Comparison of ENCODE assay signal across 31 cellular contexts in genomic region chr14:56702515-56702914, GRCh38.
"Had no signal": no experiment of that assay in that cellular context is flagged by ENCODE, and none has a peak within 500 bp of the region (broad histone marks: within the 10 kb centered on the region; RNA-seq: fewer than 3 reads in every experiment).

No MANE protein-coding gene starts in this region.

- DNase-seq: activated CD4-positive, alpha-beta memory T cell treated with anti-CD3 and anti-CD28 coated beads, Interleukin-2, amount 10 ng/mL, durations not matched to agents 7 days and 5 days; activated CD4-positive, alpha-beta T cell treated with anti-CD3 and anti-CD28 coated beads for 1 hour; activated CD4-positive, alpha-beta T cell treated with anti-CD3 and anti-CD28 coated beads for 4 hours; activated CD4-positive, alpha-beta T cell treated with anti-CD3 and anti-CD28 coated beads, Interleukin-2, amount 10 ng/mL, durations not matched to agents 7 days and 5 days; activated CD4-positive, alpha-beta T cell treated with anti-CD3 and anti-CD28 coated beads, Interleukin-2, amount 50 U/mL, for 4 hours; activated CD8-positive, alpha-beta memory T cell treated with anti-CD3 and anti-CD28 coated beads, Interleukin-2, amount 50 U/mL, for 48 hours; activated gamma-delta T cell; activated naive CD4-positive, alpha-beta T cell; activated naive CD4-positive, alpha-beta T cell treated with anti-CD3 and anti-CD28 coated beads, Interleukin-2, amount 10 ng/mL, durations not matched to agents 7 days and 5 days; activated naive CD8-positive, alpha-beta T cell treated with anti-CD3 and anti-CD28 coated beads, Interleukin-2, amount 10 ng/mL, durations not matched to agents 7 days and 5 days; activated T-cell treated with anti-CD3 and anti-CD28 coated beads for 4 hours; activated T-cell treated with anti-CD3 and anti-CD28 coated beads, Interleukin-2, amount 50 U/mL, for 24 hours; activated T-cell treated with anti-CD3 and anti-CD28 coated beads, Interleukin-2, amount 50 U/mL, for 72 hours; central memory CD4-positive, alpha-beta T cell; cerebellar nuclear complex; colonic mucosa; effector CD8-positive, alpha-beta T cell; erythroblast; foreskin keratinocyte; gastrocnemius medialis; glutamatergic neuron; heart left ventricle; T-helper 17 cell; T1000 had no signal

- H3K36me3 ChIP-seq: ascending aorta, breast epithelium, cardiac muscle cell, colonic mucosa, esophagus muscularis mucosa, gastrocnemius medialis, heart left ventricle had no signal

- H3K27me3 Mint-ChIP-seq: activated CD4-positive, alpha-beta memory T cell treated with anti-CD3 and anti-CD28 coated beads, Interleukin-2, amount 10 ng/mL, durations not matched to agents 7 days and 5 days had no signal

- H3K4me1 Mint-ChIP-seq: activated CD4-positive, alpha-beta memory T cell treated with anti-CD3 and anti-CD28 coated beads, Interleukin-2, amount 10 ng/mL, durations not matched to agents 7 days and 5 days; activated CD4-positive, alpha-beta T cell treated with anti-CD3 and anti-CD28 coated beads, Interleukin-2, amount 10 ng/mL, durations not matched to agents 7 days and 5 days; activated naive CD4-positive, alpha-beta T cell treated with anti-CD3 and anti-CD28 coated beads, Interleukin-2, amount 10 ng/mL, durations not matched to agents 7 days and 5 days; activated naive CD8-positive, alpha-beta T cell treated with anti-CD3 and anti-CD28 coated beads, Interleukin-2, amount 10 ng/mL, durations not matched to agents 7 days and 5 days; T-helper 17 cell had no signal

- H3K36me3 Mint-ChIP-seq: activated naive CD4-positive, alpha-beta T cell treated with anti-CD3 and anti-CD28 coated beads, Interleukin-2, amount 10 ng/mL, durations not matched to agents 7 days and 5 days; activated naive CD4-positive, alpha-beta T cell treated with anti-CD3 and anti-CD28 coated beads, Interleukin-2, amount 50 U/mL, for 72 hours; activated naive CD8-positive, alpha-beta T cell treated with anti-CD3 and anti-CD28 coated beads, Interleukin-2, amount 10 ng/mL, durations not matched to agents 7 days and 5 days; brain had no signal

- ATAC-seq: activated naive CD4-positive, alpha-beta T cell treated with anti-CD3 and anti-CD28 coated beads, Interleukin-2, amount 50 U/mL, for 72 hours; activated T-cell treated with anti-CD3 and anti-CD28 coated beads, Interleukin-2, amount 50 U/mL, for 72 hours; foreskin keratinocyte; gastrocnemius medialis; heart left ventricle; T-helper 17 cell had no signal

- H3K27me3 ChIP-seq: ascending aorta, cardiac muscle cell, colonic mucosa, foreskin keratinocyte, gastrocnemius medialis had no signal

- H3K4me3 ChIP-seq: ascending aorta, breast epithelium, cardiac muscle cell, colonic mucosa, esophagus muscularis mucosa, gastrocnemius medialis, heart left ventricle had no signal

- H3K9me3 ChIP-seq: ascending aorta, breast epithelium, colonic mucosa, esophagus muscularis mucosa, gastrocnemius medialis, heart left ventricle had no signal

- H3K9me3 Mint-ChIP-seq: activated CD4-positive, alpha-beta memory T cell treated with anti-CD3 and anti-CD28 coated beads, Interleukin-2, amount 10 ng/mL, durations not matched to agents 7 days and 5 days; activated CD4-positive, alpha-beta T cell treated with anti-CD3 and anti-CD28 coated beads, Interleukin-2, amount 10 ng/mL, durations not matched to agents 7 days and 5 days; activated naive CD4-positive, alpha-beta T cell treated with anti-CD3 and anti-CD28 coated beads, Interleukin-2, amount 10 ng/mL, durations not matched to agents 7 days and 5 days; activated naive CD4-positive, alpha-beta T cell treated with anti-CD3 and anti-CD28 coated beads, Interleukin-2, amount 50 U/mL, for 72 hours; activated naive CD8-positive, alpha-beta T cell treated with anti-CD3 and anti-CD28 coated beads, Interleukin-2, amount 10 ng/mL, durations not matched to agents 7 days and 5 days; activated T-cell treated with anti-CD3 and anti-CD28 coated beads, Interleukin-2, amount 50 U/mL, for 24 hours; activated T-cell treated with anti-CD3 and anti-CD28 coated beads, Interleukin-2, amount 50 U/mL, for 72 hours; T-helper 2 cell treated with Interferon-gamma antibody and Interleukin-4, amounts not matched to agents 5 μg/mL and 100 μg/mL, for 36 hours had no signal

- H3K4me1 ChIP-seq: ascending aorta, breast epithelium, colonic mucosa, esophagus muscularis mucosa, foreskin keratinocyte, gastrocnemius medialis, heart left ventricle had no signal

- H3K27ac Mint-ChIP-seq: activated CD4-positive, alpha-beta memory T cell treated with anti-CD3 and anti-CD28 coated beads, Interleukin-2, amount 10 ng/mL, durations not matched to agents 7 days and 5 days; activated CD4-positive, alpha-beta T cell treated with anti-CD3 and anti-CD28 coated beads, Interleukin-2, amount 10 ng/mL, durations not matched to agents 7 days and 5 days; activated naive CD4-positive, alpha-beta T cell treated with anti-CD3 and anti-CD28 coated beads, Interleukin-2, amount 10 ng/mL, durations not matched to agents 7 days and 5 days; activated naive CD4-positive, alpha-beta T cell treated with anti-CD3 and anti-CD28 coated beads, Interleukin-2, amount 50 U/mL, for 72 hours; activated naive CD8-positive, alpha-beta T cell treated with anti-CD3 and anti-CD28 coated beads, Interleukin-2, amount 10 ng/mL, durations not matched to agents 7 days and 5 days; activated T-cell treated with anti-CD3 and anti-CD28 coated beads, Interleukin-2, amount 50 U/mL, for 24 hours; activated T-cell treated with anti-CD3 and anti-CD28 coated beads, Interleukin-2, amount 50 U/mL, for 72 hours; brain; T-helper 17 cell; T-helper 2 cell treated with Interferon-gamma antibody and Interleukin-4, amounts not matched to agents 5 μg/mL and 100 μg/mL, for 36 hours had no signal

- H3K27ac ChIP-seq: ascending aorta, breast epithelium, cardiac muscle cell, colonic mucosa, esophagus muscularis mucosa, foreskin keratinocyte, gastrocnemius medialis, heart left ventricle had no signal

- H3K4me3 Mint-ChIP-seq: activated CD4-positive, alpha-beta memory T cell treated with anti-CD3 and anti-CD28 coated beads, Interleukin-2, amount 10 ng/mL, durations not matched to agents 7 days and 5 days; activated CD4-positive, alpha-beta T cell treated with anti-CD3 and anti-CD28 coated beads, Interleukin-2, amount 10 ng/mL, durations not matched to agents 7 days and 5 days; activated naive CD4-positive, alpha-beta T cell treated with anti-CD3 and anti-CD28 coated beads, Interleukin-2, amount 10 ng/mL, durations not matched to agents 7 days and 5 days; activated naive CD8-positive, alpha-beta T cell treated with anti-CD3 and anti-CD28 coated beads, Interleukin-2, amount 10 ng/mL, durations not matched to agents 7 days and 5 days; activated T-cell treated with anti-CD3 and anti-CD28 coated beads, Interleukin-2, amount 50 U/mL, for 24 hours; activated T-cell treated with anti-CD3 and anti-CD28 coated beads, Interleukin-2, amount 50 U/mL, for 72 hours; brain; T-helper 17 cell; T-helper 2 cell treated with Interferon-gamma antibody and Interleukin-4, amounts not matched to agents 5 μg/mL and 100 μg/mL, for 36 hours had no signal
